Comparison of ENCODE assay signal across 20 cellular contexts in genomic region chr12:130993759-130994670, GRCh38. TPM values are rescaled to one million over a fixed set of nuclear protein-coding genes. Genes with fewer than 3 reads are reported as not detected.
DNase-seq lines count a peak whose midpoint lies in the region; ATAC-seq and TF ChIP-seq lines count a peak whose summit lies in the region.
"Had no signal": no experiment of that assay in that cellular context is flagged by ENCODE, and none has a peak within 500 bp of the region (broad histone marks: within the 10 kb centered on the region; RNA-seq: fewer than 3 reads in every experiment).

No MANE protein-coding gene starts in this region.

- peak overlapping the region; percentile 13; the same call in 1 of the 2 replicates for H3K4me2 ChIP-seq in OCI-LY7 (ENCODE audit: low read length)
- H3K4me2 ChIP-seq: GM23338 had no signal

- 78 to 94% methylated on average over 32 of the region's 32 CpGs for WGBS in lung, 2 donors
- WGBS in aorta, 2 donors = 92 to 94% methylated on average over 32 of the region's 32 CpGs

- no peaks in the 10 kb centered on the region for H3K79me2 ChIP-seq in OCI-LY7 (ENCODE audit: insufficient read depth, low read depth, low read length)

- H3K27ac Mint-ChIP-seq in natural killer cell treated with Interleukin-12 subunit alpha and Interleukin-12 subunit beta and Interleukin-15 and Interleukin-18, amount 100 ng/mL, for 72 hours = no peak overlapping the region
- H3K27ac Mint-ChIP-seq in natural killer cell = no peak overlapping the region
- H3K27ac Mint-ChIP-seq: activated naive CD8-positive, alpha-beta T cell treated with anti-CD3 and anti-CD28 coated beads for 36 hours; activated T-helper 2 cell treated with anti-CD3 and anti-CD28 coated beads, Interferon-gamma antibody, Interleukin-2, Interleukin-4, amounts not matched to agents 10 μg/mL and 5 μg/mL and 100 μg/mL, durations not matched to agents 14 hours and 24 hours and 36 hours had no signal

- ATAC-seq in natural killer cell treated with Interleukin-12 subunit alpha and Interleukin-12 subunit beta and Interleukin-15 and Interleukin-18, amount 100 ng/mL, for 72 hours = peak; percentile 31 to 40
- no peak for ATAC-seq in natural killer cell
- ATAC-seq in lung (ENCODE audit: insufficient read depth, low FRiP score) = no peak
- ATAC-seq in aorta (ENCODE audit: low FRiP score) = peak; percentile 15
- ATAC-seq in HG02571 (IDR thresholded peaks at IDR 0.05; ENCODE audit: unreplicated experiment) = no peak
- ATAC-seq: GM23338 had no signal

- H3K4me1 ChIP-seq in OCI-LY7 (ENCODE audit: insufficient read depth, low read length, poor library complexity, severe bottlenecking) (peaks cover 43% of the 10 kb centered on the region), lung (ENCODE audit: control insufficient read depth in 2 of 2, insufficient read depth in 2 of 2, low read length in 2 of 2) (no peaks in the 10 kb centered on the region), aorta (ENCODE audit: control insufficient read depth in 1 of 2, insufficient read depth in 2 of 2, low read length in 2 of 2) (no peaks in the 10 kb centered on the region), HAP-1 (no peaks in the 10 kb centered on the region)
- H3K4me1 ChIP-seq: Caco-2 had no signal

- H3K9me3 Mint-ChIP-seq in natural killer cell treated with Interleukin-12 subunit alpha and Interleukin-12 subunit beta and Interleukin-15 and Interleukin-18, amount 100 ng/mL, for 72 hours = no peaks in the 10 kb centered on the region
- no peaks in the 10 kb centered on the region for H3K9me3 Mint-ChIP-seq in natural killer cell
- H3K9me3 Mint-ChIP-seq: activated T-helper 2 cell treated with anti-CD3 and anti-CD28 coated beads, Interferon-gamma antibody, Interleukin-2, Interleukin-4, amounts not matched to agents 10 μg/mL and 5 μg/mL and 100 μg/mL, durations not matched to agents 14 hours and 24 hours and 36 hours had no signal

- peaks cover under 1 to 3% of the 10 kb centered on the region in 2 donors for H3K27me3 Mint-ChIP-seq in natural killer cell treated with Interleukin-12 subunit alpha and Interleukin-12 subunit beta and Interleukin-15 and Interleukin-18, amount 100 ng/mL, for 72 hours
- H3K27me3 Mint-ChIP-seq in natural killer cell (ENCODE audit: low read depth in 2 of 2) = peaks cover 5 to 11% of the 10 kb centered on the region in 2 donors

- no peaks in the 10 kb centered on the region for H3K27me3 ChIP-seq in lung (ENCODE audit: control insufficient read depth, insufficient read depth)
- H3K27me3 ChIP-seq in aorta (ENCODE audit: control insufficient read depth in 1 of 2, insufficient read depth in 2 of 2, low read length in 1 of 2) = no peaks in the 10 kb centered on the region
- no peaks in the 10 kb centered on the region for H3K27me3 ChIP-seq in HAP-1 (ENCODE audit: low read depth)
- H3K27me3 ChIP-seq: BLaER1 treated with 17β-estradiol and CSF1 and Interleukin-3, amounts not matched to agents 10 nM and 100 nM; heart left ventricle; MG63 had no signal

- intact Hi-C loops in natural killer cell (cut with micrococcal nuclease) = no loop called here
- intact Hi-C loops in OCI-LY7 (cut with micrococcal nuclease; ENCODE audit: unreplicated experiment) = no loop called here
- intact Hi-C loops in aorta (cut with DNase I) = no loop called here

- in situ Hi-C loops in HAP-1 (cut with MboI; ENCODE audit: low sequenced_read_pairs) = no loop called here

- H3K4me3 ChIP-seq in OCI-LY7 (ENCODE audit: low read depth, low read length, poor library complexity, severe bottlenecking) (peak overlapping the region; percentile 11), lung (no peak overlapping the region), aorta (ENCODE audit: low read length in 2 of 2) (no peak overlapping the region), HAP-1 (no peak overlapping the region)
- H3K4me3 ChIP-seq: BLaER1 treated with 17β-estradiol and CSF1 and Interleukin-3, amounts not matched to agents 10 nM and 100 nM; GM23338; heart left ventricle; MG63 had no signal

- DNase-seq in natural killer cell treated with Interleukin-12 subunit alpha and Interleukin-12 subunit beta and Interleukin-15 and Interleukin-18, amount 100 ng/mL, for 72 hours (ENCODE audit: low spot score) = peak; percentile 35
- DNase-seq in natural killer cell (no peak), OCI-LY7 (ENCODE audit: low spot score) (peak; percentile 36), lung (ENCODE audit: low spot score) (peak; percentile 39), aorta (no peak), SK-N-DZ (ENCODE audit: low spot score) (no peak), HAP-1 (ENCODE audit: low spot score in 2 of 2) (no peak)
- DNase-seq: activated CD8-positive, alpha-beta memory T cell treated with anti-CD3 and anti-CD28 coated beads, Interleukin-2, amount 50 U/mL, for 48 hours; activated naive CD8-positive, alpha-beta T cell treated with anti-CD3 and anti-CD28 coated beads for 36 hours; Caco-2; cerebellar nuclear complex; heart left ventricle; MG63; NCI-H1417 treated with DMSO at 0.1 percent for 48 hours; stimulated activated CD4-positive, alpha-beta T cell treated with anti-CD3 and anti-CD28 coated beads, Interleukin-12 subunit alpha, Interleukin-12 subunit beta, amount 100 ng/mL, for 4 hours had no signal

- no peaks in the 10 kb centered on the region for H3K9me2 ChIP-seq in OCI-LY7 (ENCODE audit: insufficient read depth, low read length)

- no peaks in the 10 kb centered on the region for H4K20me1 ChIP-seq in OCI-LY7 (ENCODE audit: insufficient read depth, low read length)
- H4K20me1 ChIP-seq: BLaER1 treated with 17β-estradiol and CSF1 and Interleukin-3, amounts not matched to agents 10 nM and 100 nM had no signal

- POLR2A ChIA-PET in OCI-LY7 (lab: Charles Lee) = interaction anchor here (1.2 kb wide), 1 partner anchor 14 kb away, joined by 3 read pairs; no protein-coding TSS in a partner anchor

- CTCF ChIA-PET in OCI-LY7 (lab: Charles Lee; ENCODE audit: unreplicated experiment) = interaction anchor here (0.6 kb wide), 1 partner anchor 1012 kb away, joined by 4 read pairs; no protein-coding TSS in a partner anchor

- H3K36me3 Mint-ChIP-seq in natural killer cell treated with Interleukin-12 subunit alpha and Interleukin-12 subunit beta and Interleukin-15 and Interleukin-18, amount 100 ng/mL, for 72 hours = no peaks in the 10 kb centered on the region
- H3K36me3 Mint-ChIP-seq in natural killer cell = no peaks in the 10 kb centered on the region
- H3K36me3 Mint-ChIP-seq: activated naive CD8-positive, alpha-beta T cell treated with anti-CD3 and anti-CD28 coated beads for 36 hours had no signal

- peak overlapping the region; percentile 76; the same call in 1 of the 2 replicates for H2AFZ ChIP-seq in OCI-LY7 (ENCODE audit: low read length)
- H2AFZ ChIP-seq: GM23338 had no signal

- no peak overlapping the region for H3K4me3 Mint-ChIP-seq in natural killer cell treated with Interleukin-12 subunit alpha and Interleukin-12 subunit beta and Interleukin-15 and Interleukin-18, amount 100 ng/mL, for 72 hours
- no peak overlapping the region for H3K4me3 Mint-ChIP-seq in natural killer cell
- H3K4me3 Mint-ChIP-seq: activated naive CD8-positive, alpha-beta T cell treated with anti-CD3 and anti-CD28 coated beads for 36 hours; GM23338 had no signal

- no TSS peak for BruUV-seq in OCI-LY7 (replicated peaks; lab: Mats Ljungman, UMichigan)

- H3K9me3 ChIP-seq in OCI-LY7 (ENCODE audit: low read length) = no peaks in the 10 kb centered on the region
- peaks cover 0 to 3% of the 10 kb centered on the region in 2 donors for H3K9me3 ChIP-seq in lung (ENCODE audit: control insufficient read depth in 2 of 2, insufficient read depth in 1 of 2, low read length in 1 of 2)
- H3K9me3 ChIP-seq in aorta (ENCODE audit: control insufficient read depth, low read length) = no peaks in the 10 kb centered on the region
- no peaks in the 10 kb centered on the region for H3K9me3 ChIP-seq in HAP-1
- H3K9me3 ChIP-seq: Caco-2, heart left ventricle, MG63, neutrophil had no signal

- no peak for TF ChIP-seq CTCF in natural killer cell (IDR thresholded peaks at IDR 0.05)
- TF ChIP-seq CTCF in OCI-LY7 (conservative IDR thresholded peaks at IDR 0.05; ENCODE audit: low read length) = no peak
- TF ChIP-seq CTCF in lung (IDR thresholded peaks at IDR 0.05; ENCODE audit: control extremely low read depth, extremely low read depth) = no peak

- peaks cover 0 to 6% of the 10 kb centered on the region in 2 donors for H3K4me1 Mint-ChIP-seq in natural killer cell treated with Interleukin-12 subunit alpha and Interleukin-12 subunit beta and Interleukin-15 and Interleukin-18, amount 100 ng/mL, for 72 hours (ENCODE audit: low read depth in 2 of 2)
- H3K4me1 Mint-ChIP-seq in natural killer cell = peaks cover 7 to 8% of the 10 kb centered on the region in 2 donors
- H3K4me1 Mint-ChIP-seq: GM23338 had no signal

- H3K27ac ChIP-seq in OCI-LY7 (ENCODE audit: low read depth, low read length, poor library complexity, severe bottlenecking) (peak overlapping the region; percentile 77), lung (ENCODE audit: low read depth in 1 of 2, low read length in 1 of 2) (peak overlapping the region in 1 of 2 donors; percentile 83), aorta (ENCODE audit: low read depth in 1 of 2, low read length in 2 of 2) (no peak overlapping the region)
- H3K27ac ChIP-seq: heart left ventricle, neutrophil had no signal

- H3K36me3 ChIP-seq in OCI-LY7 (ENCODE audit: insufficient read depth, low read length) (no peaks in the 10 kb centered on the region), lung (ENCODE audit: control insufficient read depth in 2 of 2, insufficient read depth in 2 of 2, low read length in 2 of 2) (peaks cover under 1 to 5% of the 10 kb centered on the region in 2 donors), aorta (ENCODE audit: control insufficient read depth in 1 of 2, insufficient read depth in 2 of 2, low read length in 1 of 2) (no peaks in the 10 kb centered on the region), HAP-1 (replicated peaks) (no peaks in the 10 kb centered on the region)
- H3K36me3 ChIP-seq: BLaER1 treated with 17β-estradiol and CSF1 and Interleukin-3, amounts not matched to agents 10 nM and 100 nM; MG63; neutrophil had no signal

RNA-seq across cellular contexts. Expression of gene ADGRD1, which starts 40.3 kb away (rescaled TPM):
- total RNA-seq in natural killer cell treated with Interleukin-12 subunit alpha and Interleukin-12 subunit beta and Interleukin-15 and Interleukin-18, amount 100 ng/mL, for 72 hours = not detected
- total RNA-seq in natural killer cell (1 to 10 TPM in 2 of 3 donors, under 1 TPM in 1; 0.50 to 3.9 (median 1.4) TPM), OCI-LY7 (2022) (1.4 and 1.7 TPM in 2 replicates), lung (10 to 100 TPM; 66.2 to 85.6 TPM), aorta (10 to 100 TPM; 59.2 to 97.6 TPM)
- 0.95 and 1.0 TPM in 2 replicates for total RNA-seq in OCI-LY7 (2014; rRNA removed; shearing (Covaris generic))
- polyA plus RNA-seq in lung (10 to 100 TPM; 23.5 to 27.2 TPM), aorta (1 to 10 TPM; 2.1 to 2.9 TPM)
- polyA plus RNA-seq in SK-N-DZ (2014; cell fraction: cytosol; rRNA removed) = 2.9 and 4.0 TPM in 2 replicates
- polyA plus RNA-seq in SK-N-DZ (2014; cell fraction: nucleus; rRNA removed) = 8.3 and 10.0 TPM in 2 replicates
- polyA plus RNA-seq: GM23338 had no signal

Comparison
In these comparisons a context has a peak if more than half of its experiments do, and no peak if none do; other contexts are left out.
1. ATAC-seq: peak in natural killer cell treated with Interleukin-12 subunit alpha and Interleukin-12 subunit beta and Interleukin-15 and Interleukin-18, amount 100 ng/mL, for 72 hours (2 of 2) and aorta (single experiment); none in natural killer cell (0 of 3), lung (single experiment) and HG02571 (single experiment).
2. DNase-seq: peak in natural killer cell treated with Interleukin-12 subunit alpha and Interleukin-12 subunit beta and Interleukin-15 and Interleukin-18, amount 100 ng/mL, for 72 hours (single experiment), OCI-LY7 (single experiment) and lung (single experiment); none in natural killer cell (single experiment), aorta (0 of 2), SK-N-DZ (single experiment) and HAP-1 (0 of 2).
3. RNA of gene ADGRD1, which starts 40.3 kb away (total RNA-seq): 59.2 to 97.6 TPM in aorta and 66.2 to 85.6 TPM in lung; 0.95 to 1.7 TPM in OCI-LY7, 0.50 to 3.9 TPM in natural killer cell and not detected in natural killer cell treated with Interleukin-12 subunit alpha and Interleukin-12 subunit beta and Interleukin-15 and Interleukin-18, amount 100 ng/mL, for 72 hours; every median in the first group is over 10 times any median in the second.